Comparison of ENCODE assay signal across 10 cellular contexts in genomic region chr19:49335071-49335783, GRCh38. TPM values are rescaled to one million over a fixed set of nuclear protein-coding genes. Genes with fewer than 3 reads are reported as not detected.
DNase-seq lines count a peak whose midpoint lies in the region; ATAC-seq, FAIRE-seq and TF ChIP-seq lines count a peak whose summit lies in the region.
"Had no signal": no experiment of that assay in that cellular context is flagged by ENCODE, and none has a peak within 500 bp of the region (broad histone marks: within the 10 kb centered on the region; RNA-seq: fewer than 3 reads in every experiment).

TSS of gene CD37 (plus strand) at chr19:49335406. CDS start at chr19:49335541, 135 bp downstream.

- no peaks in the 10 kb centered on the region for H3K79me2 ChIP-seq in HepG2 (ENCODE audit: insufficient read depth, low read length)

- H3K27me3 Mint-ChIP-seq in type B pancreatic cell = peaks cover 10% of the 10 kb centered on the region

- WGBS in liver = 75% methylated on average over 13 of the region's 13 CpGs
- WGBS in HepG2 (ENCODE audit: low lambda C conversion rate) = 69% methylated on average over 12 of the region's 13 CpGs

- TF ChIP-seq POLR2A in HepG2 (IDR thresholded peaks at IDR 0.05; ENCODE audit: insufficient read depth in 1 of 2, low read depth in 2 of 2, low read length in 2 of 2) = no peak

- H3K9ac ChIP-seq in liver (ENCODE audit: low read depth in 1 of 2, low read length in 2 of 2) (no peak within 1 kb of the TSS), HepG2 (ENCODE audit: insufficient read depth, low read depth, low read length) (no peak within 1 kb of the TSS), kidney (ENCODE audit: low read length in 2 of 2) (no peak within 1 kb of the TSS)

- FAIRE-seq in HepG2 (lab: Jason Lieb, UNC) = no peak
- no peak for FAIRE-seq in kidney (lab: Jason Lieb, UNC)

- no peaks in the 10 kb centered on the region for H4K20me1 ChIP-seq in HepG2 (ENCODE audit: insufficient read depth, low read length)

- no peak for TF ChIP-seq RAD21 in liver (IDR thresholded peaks at IDR 0.05)
- no peak for TF ChIP-seq RAD21 in HepG2 (CRISPR knock-in tag; IDR thresholded peaks at IDR 0.05)

- H3K4me3 ChIP-seq in liver (ENCODE audit: low read depth in 1 of 3, low read length in 3 of 3) (peak within 1 kb of the TSS in 1 of 3 donors; percentile 8), HepG2 (replicated peaks in 1 of 3; ENCODE audit: insufficient read depth in 1 of 3, low read depth in 2 of 3, low read length in 3 of 3) (no peak within 1 kb of the TSS), kidney (ENCODE audit: low read length in 2 of 2) (no peak within 1 kb of the TSS)
- H3K4me3 ChIP-seq: SJSA1 had no signal

- DNase-seq in HepG2 (ENCODE audit: low spot score) = no peak
- DNase-seq in activated T-cell treated with anti-CD3 and anti-CD28 coated beads for 1 hour (ENCODE audit: low read depth) = peak; percentile 44
- DNase-seq in kidney = peak; percentile 73
- peak; percentile 57 for DNase-seq in stimulated activated naive CD8-positive, alpha-beta T cell treated with anti-CD3 and anti-CD28 coated beads, Interleukin-15, Interleukin-2, amounts not matched to agents 100 U/mL and 50 U/mL, for 24 hours
- no peak for DNase-seq in EL
- no peak for DNase-seq in type B pancreatic cell (ENCODE audit: extremely low spot score, unreplicated experiment)

- H3K9me3 ChIP-seq in liver (ENCODE audit: control insufficient read depth in 4 of 4, low read length in 3 of 4) (no peaks in the 10 kb centered on the region), HepG2 (ENCODE audit: low read length) (no peaks in the 10 kb centered on the region), kidney (ENCODE audit: control insufficient read depth in 1 of 2, low read length in 2 of 2) (no peaks in the 10 kb centered on the region)
- H3K9me3 ChIP-seq: SJSA1 had no signal

- H3K9me3 Mint-ChIP-seq in type B pancreatic cell = no peaks in the 10 kb centered on the region

- no peak within 1 kb of the TSS for H3K4me3 Mint-ChIP-seq in type B pancreatic cell

- TF ChIP-seq CTCF in liver (IDR thresholded peaks at IDR 0.05; ENCODE audit: low read depth, low read length, missing input control) (no peak), HepG2 (CRISPR knock-in tag; IDR thresholded peaks at IDR 0.05) (no peak), kidney (IDR thresholded peaks at IDR 0.05; ENCODE audit: borderline replicate concordance, extremely low read depth, insufficient read depth) (no peak), type B pancreatic cell (conservative IDR thresholded peaks at IDR 0.05) (no peak)

- H3K36me3 Mint-ChIP-seq in type B pancreatic cell = peaks cover 8% of the 10 kb centered on the region

- no peak within 1 kb of the TSS for H3K27ac Mint-ChIP-seq in type B pancreatic cell

- ATAC-seq in HepG2 (no peak), GM21786 (IDR thresholded peaks at IDR 0.05; ENCODE audit: unreplicated experiment) (no peak)
- ATAC-seq in stimulated activated naive CD8-positive, alpha-beta T cell treated with anti-CD3 and anti-CD28 coated beads, Interleukin-15, Interleukin-2, amounts not matched to agents 100 U/mL and 50 U/mL, for 24 hours = peak; percentile 25
- ATAC-seq: left colon had no signal

- peak within 1 kb of the TSS; percentile 27 to 33 for H3K27ac ChIP-seq in liver (ENCODE audit: low read depth in 1 of 2, low read length in 2 of 2)
- no peak within 1 kb of the TSS for H3K27ac ChIP-seq in HepG2 (ENCODE audit: extremely low read length, insufficient read depth, low read length)
- H3K27ac ChIP-seq in kidney (ENCODE audit: low read depth in 2 of 2, low read length in 2 of 2) = no peak within 1 kb of the TSS
- H3K27ac ChIP-seq: SJSA1 had no signal

- BruUV-seq in HepG2 (replicated peaks; lab: Mats Ljungman, UMichigan) = no TSS peak

- H3K4me2 ChIP-seq in HepG2 (ENCODE audit: low read depth, low read length) = no peak within 1 kb of the TSS

- H3K4me1 Mint-ChIP-seq in type B pancreatic cell (ENCODE audit: unreplicated experiment) = peaks cover 16% of the 10 kb centered on the region

- H3K4me1 ChIP-seq in liver (ENCODE audit: control insufficient read depth in 4 of 4, insufficient read depth in 4 of 4, low read length in 3 of 4) = peaks cover 2 to 23% (median 9%) of the 10 kb centered on the region in 4 donors
- H3K4me1 ChIP-seq in HepG2 (ENCODE audit: insufficient read depth, low read length) = peaks cover 36% of the 10 kb centered on the region
- peaks cover 0 to 8% of the 10 kb centered on the region in 2 donors for H3K4me1 ChIP-seq in kidney (ENCODE audit: control insufficient read depth in 1 of 2, insufficient read depth in 1 of 2, low read depth in 1 of 2, low read length in 2 of 2)
- H3K4me1 ChIP-seq: SJSA1 had no signal

- no peak within 1 kb of the TSS for H2AFZ ChIP-seq in HepG2 (ENCODE audit: low read length)

- CTCF ChIA-PET in HepG2 (lab: Yijun Ruan, JAX; ENCODE audit: low intra/inter-chr PET ratio, low total read pairs) = no interaction called here

- no peaks in the 10 kb centered on the region for H3K27me3 ChIP-seq in liver (ENCODE audit: control insufficient read depth in 4 of 4, insufficient read depth in 4 of 4, low read length in 3 of 4)
- H3K27me3 ChIP-seq in HepG2 (ENCODE audit: control insufficient read depth in 1 of 2, insufficient read depth in 2 of 2, low read length in 2 of 2) = no peaks in the 10 kb centered on the region
- H3K27me3 ChIP-seq: SJSA1 had no signal

- in situ Hi-C loops in HepG2 (cut with HindIII; ENCODE audit: extremely low pct_ligation_motif_present, low pct_unique_long_range_greater_than_20kb) = no loop called here

- no peaks in the 10 kb centered on the region for H3K36me3 ChIP-seq in liver (ENCODE audit: control insufficient read depth in 4 of 4, insufficient read depth in 3 of 4, low read depth in 1 of 4, low read length in 3 of 4)
- no peaks in the 10 kb centered on the region for H3K36me3 ChIP-seq in HepG2 (replicated peaks in 1 of 2; ENCODE audit: control insufficient read depth in 1 of 2, insufficient read depth in 2 of 2, low read length in 2 of 2)
- no peaks in the 10 kb centered on the region for H3K36me3 ChIP-seq in kidney (ENCODE audit: control insufficient read depth in 1 of 2, insufficient read depth in 2 of 2, low read length in 2 of 2)
- H3K36me3 ChIP-seq: SJSA1 had no signal

- TF ChIP-seq EP300 in HepG2 (IDR thresholded peaks at IDR 0.05; ENCODE audit: low read depth in 2 of 2, low read length in 2 of 2) (no peak), HepG2 (CRISPR knock-in tag; IDR thresholded peaks at IDR 0.05; ENCODE audit: borderline replicate concordance) (no peak)

- POLR2A ChIA-PET in HepG2 (lab: Yijun Ruan, JAX) = no interaction called here

- intact Hi-C loops in HepG2 (cut with micrococcal nuclease; ENCODE audit: unreplicated experiment) (no loop called here), kidney (cut with DNase I) (no loop called here)

TF ChIP-seq in liver, 16 proteins besides CTCF, POLR2A, EP300 and RAD21 (continues in another document):
- TF ChIP-seq YY1 (IDR thresholded peaks at IDR 0.05) (no peak), NR2F2 (IDR thresholded peaks at IDR 0.05) (no peak)

TF ChIP-seq in HepG2, 621 proteins besides CTCF, POLR2A, EP300 and RAD21 (continues in another document):
- TF ChIP-seq ZFP91 (CRISPR knock-in tag; IDR thresholded peaks at IDR 0.05; ENCODE audit: borderline replicate concordance) = no peak

RNA-seq across cellular contexts. Expression of gene CD37, which starts in this region (rescaled TPM):
- total RNA-seq in liver (1 to 10 TPM; 2.9 to 9.6 TPM), HepG2 (2016; rRNA removed; fragmentation: Illumina TruSeq; extraction: Trizol) (not detected in 2 replicates), kidney (35.7 TPM), type B pancreatic cell (ENCODE audit: low replicate concordance) (not detected in 2 replicates)
- polyA plus RNA-seq in liver (1 to 10 TPM; 3.7 to 4.1 TPM), HepG2 (2011; rRNA removed) (not detected in 2 replicates), kidney (ENCODE audit: insufficient read depth, low read depth, low replicate concordance) (3.8 TPM)
- not detected in 2 replicates for total RNA-seq in HepG2 (2016; cell fraction: cytosol; rRNA removed; fragmentation: Illumina TruSeq; extraction: Trizol; ENCODE audit: low read depth)
- not detected in 2 replicates for total RNA-seq in HepG2 (2016; cell fraction: insoluble cytoplasmic fraction; rRNA removed; fragmentation: Illumina TruSeq; extraction: Trizol)
- total RNA-seq in HepG2 (2016; cell fraction: membrane; rRNA removed; fragmentation: Illumina TruSeq; extraction: Trizol) = not detected in 2 replicates
- not detected in 2 replicates for total RNA-seq in HepG2 (2016; cell fraction: nucleus; rRNA removed; fragmentation: Illumina TruSeq; extraction: Trizol)
- polyA plus RNA-seq in HepG2 (2011; cell fraction: cytosol; rRNA removed) = not detected in 2 replicates
- 0.12 TPM in 1 of 2 replicates, not detected in the other for polyA plus RNA-seq in HepG2 (2011; cell fraction: nucleus; rRNA removed)
- 0.52 and 2.6 TPM in 2 replicates for polyA plus RNA-seq in HepG2 (2012)
- not detected in 2 replicates for polyA plus RNA-seq in HepG2 (2016; cell fraction: cytosol; fragmentation: Illumina TruSeq; extraction: Trizol; ENCODE audit: low read depth)
- not detected in 2 replicates for polyA plus RNA-seq in HepG2 (2016; cell fraction: insoluble cytoplasmic fraction; fragmentation: Illumina TruSeq; extraction: Trizol; ENCODE audit: low read depth)
- polyA plus RNA-seq in HepG2 (2016; cell fraction: membrane; fragmentation: Illumina TruSeq; extraction: Trizol; ENCODE audit: low read depth) = not detected in 2 replicates
- polyA plus RNA-seq in HepG2 (2016; cell fraction: nucleus; fragmentation: Illumina TruSeq; extraction: Trizol; ENCODE audit: insufficient read depth, low read depth) = not detected in 2 replicates
- 0.14 TPM in 1 of 2 replicates, not detected in the other for polyA minus RNA-seq in HepG2 (2011; rRNA and poly(A)+ RNA removed; ENCODE audit: low replicate concordance)
- polyA minus RNA-seq in HepG2 (2011; cell fraction: cytosol; rRNA and poly(A)+ RNA removed) = not detected in 2 replicates
- not detected in 2 replicates for polyA minus RNA-seq in HepG2 (2011; cell fraction: nucleus; rRNA and poly(A)+ RNA removed)
- total RNA-seq: SJSA1 had no signal

Comparison
In these comparisons a context has a peak if more than half of its experiments do, and no peak if none do; other contexts are left out.
1. H3K27ac ChIP-seq: peak in liver (2 of 2); none in HepG2 (single experiment) and kidney (0 of 2).
2. DNase-seq: peak in activated T-cell treated with anti-CD3 and anti-CD28 coated beads for 1 hour (single experiment), kidney (single experiment) and stimulated activated naive CD8-positive, alpha-beta T cell treated with anti-CD3 and anti-CD28 coated beads, Interleukin-15, Interleukin-2, amounts not matched to agents 100 U/mL and 50 U/mL, for 24 hours (single experiment); none in HepG2 (single experiment), EL (single experiment) and type B pancreatic cell (single experiment).